In the genomic region with DNA sequence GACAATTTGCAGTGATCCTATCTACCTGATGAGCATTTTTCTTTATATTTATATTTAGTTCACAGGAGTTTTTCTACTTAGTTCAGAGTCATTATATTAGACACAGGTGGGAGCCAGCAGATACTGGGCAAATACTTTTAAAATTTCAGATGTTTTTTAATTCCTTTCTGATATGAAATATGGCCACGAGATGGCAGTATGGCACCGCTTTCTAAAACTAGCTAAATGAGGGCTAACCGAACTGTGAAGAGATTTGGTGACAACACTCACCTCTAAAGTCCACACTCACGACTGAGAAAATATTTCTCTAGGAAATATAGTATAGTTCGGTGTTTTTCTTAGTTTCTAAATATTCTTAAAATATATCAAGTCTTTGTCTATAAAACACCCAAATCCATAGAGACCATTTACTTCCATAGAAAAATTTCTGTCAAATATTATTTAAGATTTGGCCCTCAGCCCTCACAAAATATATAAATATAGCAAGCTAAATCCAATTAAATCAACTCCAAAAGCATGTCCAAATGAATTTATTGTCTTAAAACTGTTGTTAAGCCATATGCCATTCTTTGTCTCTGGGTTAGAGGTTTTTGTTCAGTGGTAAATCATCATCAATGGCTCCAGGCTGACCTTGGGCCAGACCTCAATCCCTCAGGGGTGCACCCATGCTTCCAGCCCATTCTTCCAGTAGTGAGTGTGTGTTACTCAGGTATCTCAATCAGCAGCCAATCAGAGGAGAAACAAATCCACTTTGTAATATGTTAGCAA, we compare ENCODE assay signal across 8 cellular contexts.
DNase-seq lines count a peak whose midpoint lies in the region; ATAC-seq and TF ChIP-seq lines count a peak whose summit lies in the region.

No MANE protein-coding gene starts in this region.

- peak; percentile 49 for TF ChIP-seq CTCF in HFF-Myc (IDR thresholded peaks at IDR 0.05; ENCODE audit: low read depth, low read length, missing control alignments)
- TF ChIP-seq CTCF in nephron (IDR thresholded peaks at IDR 0.05; ENCODE audit: unreplicated experiment in 3 of 3): peak; percentile 68 to 77 (median 72)

- H3K36me3 Mint-ChIP-seq in activated CD8-positive, alpha-beta memory T cell treated with anti-CD3 and anti-CD28 coated beads, Interleukin-2, amount 10 ng/mL, durations not matched to agents 7 days and 5 days: peaks cover 20% of the 10 kb centered on the region
- peaks cover 29% of the 10 kb centered on the region for H3K36me3 Mint-ChIP-seq in nephron (ENCODE audit: low read depth)

- peaks cover 16% of the 10 kb centered on the region for H3K4me1 ChIP-seq in stomach smooth muscle (ENCODE audit: control insufficient read depth, insufficient read depth, low read length)

- no peaks in the 10 kb centered on the region for H3K9me3 ChIP-seq in stomach smooth muscle (ENCODE audit: control insufficient read depth in 2 of 2, low read length in 2 of 2)

- peaks cover 8% of the 10 kb centered on the region for H3K4me1 Mint-ChIP-seq in activated CD8-positive, alpha-beta memory T cell treated with anti-CD3 and anti-CD28 coated beads, Interleukin-2, amount 10 ng/mL, durations not matched to agents 7 days and 5 days
- H3K4me1 Mint-ChIP-seq in nephron: no peaks in the 10 kb centered on the region

- no peaks in the 10 kb centered on the region for H3K27me3 Mint-ChIP-seq in activated CD8-positive, alpha-beta memory T cell treated with anti-CD3 and anti-CD28 coated beads, Interleukin-2, amount 10 ng/mL, durations not matched to agents 7 days and 5 days
- no peaks in the 10 kb centered on the region for H3K27me3 Mint-ChIP-seq in nephron (ENCODE audit: low read depth)

- peak overlapping the region in 1 of 2 donors; percentile 55 for H3K9ac ChIP-seq in stomach smooth muscle (ENCODE audit: low read length in 2 of 2)

- H3K4me3 ChIP-seq in HFF-Myc (replicated peaks; ENCODE audit: low read depth, low read length) (no peak overlapping the region), stomach smooth muscle (ENCODE audit: low read length in 2 of 2) (peak overlapping the region in 1 of 2 donors; percentile 8)

- peak; percentile 73 for DNase-seq in CD1c-positive myeloid dendritic cell (ENCODE audit: extremely low spot score)
- peak; percentile 24 for DNase-seq in HFF-Myc (ENCODE audit: extremely low read depth, low read depth)
- DNase-seq in NOMO-1 treated with DMSO at 0.1 percent for 48 hours (lab: John Stamatoyannopoulos, UW; ENCODE audit: unreplicated experiment): peak; percentile 53
- peak; percentile 77 for DNase-seq in activated CD8-positive, alpha-beta memory T cell treated with anti-CD3 and anti-CD28 coated beads, Interleukin-2, amount 10 ng/mL, durations not matched to agents 7 days and 5 days
- DNase-seq in epidermal melanocyte (ENCODE audit: insufficient read length, low spot score): peak; percentile 25

- peaks cover 5 to 8% of the 10 kb centered on the region in 2 donors for H3K36me3 ChIP-seq in stomach smooth muscle (ENCODE audit: control insufficient read depth in 2 of 2, insufficient read depth in 2 of 2, low read length in 2 of 2)

- peak; percentile 60 for ATAC-seq in activated CD8-positive, alpha-beta memory T cell treated with anti-CD3 and anti-CD28 coated beads, Interleukin-2, amount 10 ng/mL, durations not matched to agents 7 days and 5 days
- ATAC-seq in HG03378 (IDR thresholded peaks at IDR 0.05; ENCODE audit: unreplicated experiment): no peak

- H3K27me3 ChIP-seq in stomach smooth muscle (ENCODE audit: control insufficient read depth in 1 of 2, insufficient read depth in 2 of 2, low read length in 2 of 2): no peaks in the 10 kb centered on the region

- no peak overlapping the region for H3K27ac Mint-ChIP-seq in activated CD8-positive, alpha-beta memory T cell treated with anti-CD3 and anti-CD28 coated beads, Interleukin-2, amount 10 ng/mL, durations not matched to agents 7 days and 5 days
- H3K27ac Mint-ChIP-seq in nephron: no peak overlapping the region

- H3K4me3 Mint-ChIP-seq in activated CD8-positive, alpha-beta memory T cell treated with anti-CD3 and anti-CD28 coated beads, Interleukin-2, amount 10 ng/mL, durations not matched to agents 7 days and 5 days: no peak overlapping the region
- H3K4me3 Mint-ChIP-seq in nephron: no peak overlapping the region

- peak overlapping the region; percentile 49 for H3K27ac ChIP-seq in stomach smooth muscle (ENCODE audit: low read length)

- no peaks in the 10 kb centered on the region for H3K9me3 Mint-ChIP-seq in activated CD8-positive, alpha-beta memory T cell treated with anti-CD3 and anti-CD28 coated beads, Interleukin-2, amount 10 ng/mL, durations not matched to agents 7 days and 5 days (ENCODE audit: low read depth)
- no peaks in the 10 kb centered on the region for H3K9me3 Mint-ChIP-seq in nephron

- CTCF ChIA-PET in activated CD8-positive, alpha-beta memory T cell treated with anti-CD3 and anti-CD28 coated beads, Interleukin-2, amount 10 ng/mL, durations not matched to agents 7 days and 5 days (lab: Charles Lee): interaction anchor here (0.6 to 4.9 kb wide), 43 partner anchors 9 to 843 kb away, joined by 3 to 28 read pairs (median 4); partner anchors contain the start of gene DUSP22

Comparison
In these comparisons a context has a peak if more than half of its experiments do, and no peak if none do; other contexts are left out.
1. DNase-seq: peak in every context shown above with its lines; median percentile 77 in activated CD8-positive, alpha-beta memory T cell treated with anti-CD3 and anti-CD28 coated beads, Interleukin-2, amount 10 ng/mL, durations not matched to agents 7 days and 5 days; 73 in CD1c-positive myeloid dendritic cell; 53 in NOMO-1 treated with DMSO at 0.1 percent for 48 hours; 25 in epidermal melanocyte; 24 in HFF-Myc.